10 cellular contexts compared by ENCODE assay signal in genomic region chr1:212167098-212167497, GRCh38.
DNase-seq lines count a peak whose midpoint lies in the region; ATAC-seq and TF ChIP-seq lines count a peak whose summit lies in the region.
"Had no signal": no experiment of that assay in that cellular context is flagged by ENCODE, and none has a peak within 500 bp of the region (broad histone marks: within the 10 kb centered on the region; RNA-seq: fewer than 3 reads in every experiment).

No MANE protein-coding gene starts in this region.

- H3K36me3 ChIP-seq in GM23248 (ENCODE audit: low read depth) (no peaks in the 10 kb centered on the region), adrenal gland (replicated peaks in 1 of 2) (no peaks in the 10 kb centered on the region)

- 3 to 8% methylated on average over 7 of the region's 7 CpGs for WGBS in GM23248 (ENCODE audit: low coverage in 1 of 2, low lambda C conversion rate in 2 of 2, missing lambda C conversion rate in 2 of 2), 2 experiments
- WGBS in adrenal gland, 4 donors, result 9 to 16% (median 12%) methylated on average over 7 of the region's 7 CpGs

- intact Hi-C loops in adrenal gland (cut with DNase I), result no loop called here
- intact Hi-C loops in left cardiac atrium (cut with DNase I), result no loop called here

- H3K9me3 ChIP-seq in GM23248 (ENCODE audit: low read depth), result no peaks in the 10 kb centered on the region
- H3K9me3 ChIP-seq in adrenal gland (replicated peaks in 1 of 3), result no peaks in the 10 kb centered on the region

- no peak for TF ChIP-seq CTCF in adrenal gland (IDR thresholded peaks at IDR 0.05)
- no peak for TF ChIP-seq CTCF in mesothelial cell of epicardium (IDR thresholded peaks at IDR 0.05; ENCODE audit: unreplicated experiment)

- H3K27me3 Mint-ChIP-seq in mesothelial cell of epicardium (ENCODE audit: low read depth), result no peaks in the 10 kb centered on the region
- H3K27me3 Mint-ChIP-seq in effector memory CD8-positive, alpha-beta T cell, result peaks cover 0 to 7% of the 10 kb centered on the region in 2 donors

- in situ Hi-C loops in GM23248 (cut with MboI), result no loop called here

- H3K9me2 ChIP-seq in GM23248 (ENCODE audit: insufficient read depth), result no peaks in the 10 kb centered on the region

- peak overlapping the region; percentile 18; the same call in 1 of the 2 replicates for H3K9ac ChIP-seq in GM23248

- DNase-seq in GM23248, result peak; percentile 87
- DNase-seq in adrenal gland, result peak; percentile 49 to 86 (median 73)
- peak; percentile 30 for DNase-seq in left cardiac atrium
- DNase-seq in retina, result peak; percentile 54
- no peak for DNase-seq in mesothelial cell of epicardium (ENCODE audit: low spot score in 2 of 2, unreplicated experiment in 2 of 2)
- DNase-seq in effector memory CD8-positive, alpha-beta T cell, result no peak
- no peak for DNase-seq in HT-29 (ENCODE audit: low spot score)
- DNase-seq: amniotic stem cell, NCI-H526 treated with DMSO at 0.1 percent for 48 hours had no signal

- H3K27ac Mint-ChIP-seq in mesothelial cell of epicardium, result no peak overlapping the region
- no peak overlapping the region for H3K27ac Mint-ChIP-seq in effector memory CD8-positive, alpha-beta T cell

- H3K4me2 ChIP-seq in GM23248 (ENCODE audit: unreplicated experiment), result peak overlapping the region; percentile 20

- H4K20me1 ChIP-seq in GM23248 (ENCODE audit: insufficient read depth), result no peaks in the 10 kb centered on the region

- no peaks in the 10 kb centered on the region for H3K79me2 ChIP-seq in GM23248 (ENCODE audit: insufficient read depth)

- ATAC-seq in left cardiac atrium (peak; percentile 85 to 89), GM21423 (IDR thresholded peaks at IDR 0.05; ENCODE audit: unreplicated experiment) (no peak)
- no peak for ATAC-seq in effector memory CD8-positive, alpha-beta T cell (replicated peaks)

- peaks cover 13% of the 10 kb centered on the region; the same call in 1 of the 2 replicates for H3F3A ChIP-seq in GM23248 (ENCODE audit: insufficient read depth)

- H3K4me1 Mint-ChIP-seq in mesothelial cell of epicardium, result no peaks in the 10 kb centered on the region
- peaks cover 5 to 9% of the 10 kb centered on the region in 2 donors for H3K4me1 Mint-ChIP-seq in effector memory CD8-positive, alpha-beta T cell (ENCODE audit: low read depth in 2 of 2)

- H3K27me3 ChIP-seq in GM23248 (replicated peaks; ENCODE audit: insufficient read depth) (no peaks in the 10 kb centered on the region), adrenal gland (no peaks in the 10 kb centered on the region)

- no peaks in the 10 kb centered on the region for H3K36me3 Mint-ChIP-seq in mesothelial cell of epicardium
- no peaks in the 10 kb centered on the region for H3K36me3 Mint-ChIP-seq in effector memory CD8-positive, alpha-beta T cell (ENCODE audit: insufficient read depth)

- no peak overlapping the region for H2AFZ ChIP-seq in GM23248

- 0 out of 2 replicates have a peak overlapping the region, but pooled peaks have one; percentile 5 for H3K27ac ChIP-seq in GM23248
- peak overlapping the region in 1 of 5 donors; percentile 23 for H3K27ac ChIP-seq in adrenal gland

- no peaks in the 10 kb centered on the region for H3K9me3 Mint-ChIP-seq in mesothelial cell of epicardium
- H3K9me3 Mint-ChIP-seq in effector memory CD8-positive, alpha-beta T cell, result no peaks in the 10 kb centered on the region

- peaks cover 17% of the 10 kb centered on the region for H3K4me1 ChIP-seq in GM23248 (ENCODE audit: insufficient read depth)
- peaks cover 0 to 7% of the 10 kb centered on the region in 2 donors for H3K4me1 ChIP-seq in adrenal gland (replicated peaks in 1 of 2)

- H3K4me3 ChIP-seq in GM23248 (no peak overlapping the region), adrenal gland (no peak overlapping the region)

- H3K4me3 Mint-ChIP-seq in mesothelial cell of epicardium, result no peak overlapping the region
- H3K4me3 Mint-ChIP-seq in effector memory CD8-positive, alpha-beta T cell, result no peak overlapping the region

- TF ChIP-seq POLR2A in adrenal gland (IDR thresholded peaks at IDR 0.05), result no peak

Comparison
In these comparisons a context has a peak if more than half of its experiments do, and no peak if none do; other contexts are left out.
1. DNase-seq: peak in GM23248 (single experiment), adrenal gland (7 of 7), left cardiac atrium (single experiment) and retina (single experiment); none in mesothelial cell of epicardium (0 of 2), effector memory CD8-positive, alpha-beta T cell (0 of 3) and HT-29 (single experiment).
2. ATAC-seq: peak in left cardiac atrium (2 of 2); none in effector memory CD8-positive, alpha-beta T cell (single experiment) and GM21423 (single experiment).